ENCODE assay signal across 15 cellular contexts in the genomic region with DNA sequence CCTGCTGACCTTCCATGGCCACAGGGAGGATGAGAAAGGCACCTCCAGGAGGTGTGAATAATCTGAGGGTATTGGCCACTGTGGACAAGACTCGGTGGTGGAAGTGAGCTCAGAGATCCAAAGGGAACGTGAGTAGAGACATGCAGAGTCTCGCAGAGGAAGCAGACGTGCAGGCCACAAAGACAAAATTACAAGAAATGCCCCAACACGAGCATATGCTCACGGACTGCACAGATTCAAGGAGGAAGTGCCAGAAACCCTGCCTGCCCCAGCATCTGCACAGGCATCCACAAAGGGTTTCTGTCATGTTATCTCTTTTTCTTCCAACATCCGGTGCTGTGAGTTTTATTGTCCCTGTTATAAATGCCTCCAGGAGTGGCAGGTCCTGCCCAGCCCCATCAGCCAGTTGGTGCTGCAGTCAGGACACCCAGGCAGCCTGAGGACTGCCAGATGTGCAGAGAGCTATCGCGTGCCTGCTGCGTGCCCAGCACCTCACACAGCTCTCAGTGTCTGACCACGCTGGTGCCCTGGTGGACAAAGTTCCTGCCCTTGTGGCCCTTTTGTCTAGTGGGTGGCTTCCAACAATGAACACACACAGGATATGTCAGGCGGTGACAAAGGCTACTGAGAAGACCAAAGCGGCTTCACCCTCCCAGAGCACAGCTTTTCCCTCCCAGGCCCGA. TPM values are rescaled to one million over a fixed set of nuclear protein-coding genes. Genes with fewer than 3 reads are reported as not detected.
DNase-seq lines count a peak whose midpoint lies in the region; ATAC-seq and TF ChIP-seq lines count a peak whose summit lies in the region.
"Had no signal": no experiment of that assay in that cellular context is flagged by ENCODE, and none has a peak within 500 bp of the region (broad histone marks: within the 10 kb centered on the region; RNA-seq: fewer than 3 reads in every experiment).

No MANE protein-coding gene starts in this region.

- no peak overlapping the region for H3K4me3 Mint-ChIP-seq in HFFc6
- H3K4me3 Mint-ChIP-seq in activated T-helper 17 cell treated with anti-CD3 and anti-CD28 coated beads, Interleukin-2, amount 50 U/mL, for 72 hours, result peak overlapping the region; percentile 10
- H3K4me3 Mint-ChIP-seq: activated T-cell treated with anti-CD3 and anti-CD28 coated beads, Interleukin-2, amount 50 U/mL, for 4 hours had no signal

- no peaks in the 10 kb centered on the region for H3K9me3 ChIP-seq in BLaER1 treated with 17β-estradiol and CSF1 and Interleukin-3, amounts not matched to agents 10 nM and 100 nM (replicated peaks in 1 of 11)
- H3K9me3 ChIP-seq in mesenchymal stem cell (ENCODE audit: control insufficient read depth, low read length), result no peaks in the 10 kb centered on the region
- H3K9me3 ChIP-seq: testis had no signal

- no peak for TF ChIP-seq CTCF in HFFc6 (IDR thresholded peaks at IDR 0.05)

- H3K27me3 Mint-ChIP-seq in HFFc6 (ENCODE audit: insufficient read depth), result peaks cover under 1% of the 10 kb centered on the region
- no peaks in the 10 kb centered on the region for H3K27me3 Mint-ChIP-seq in activated T-helper 17 cell treated with anti-CD3 and anti-CD28 coated beads, Interleukin-2, amount 50 U/mL, for 72 hours

- peak overlapping the region; percentile 67 for H3K27ac Mint-ChIP-seq in HFFc6
- H3K27ac Mint-ChIP-seq in activated T-helper 17 cell treated with anti-CD3 and anti-CD28 coated beads, Interleukin-2, amount 50 U/mL, for 72 hours, result peak overlapping the region; percentile 62

- H3K14ac ChIP-seq in mesenchymal stem cell (ENCODE audit: low read length in 2 of 2), result no peak overlapping the region

- no peak overlapping the region for H4K8ac ChIP-seq in mesenchymal stem cell (ENCODE audit: low read length)

- H3K23ac ChIP-seq in mesenchymal stem cell (ENCODE audit: low read length in 2 of 2), result peak overlapping the region in 1 of 2 experiments; percentile 60

- H3K27me3 ChIP-seq in BLaER1 treated with 17β-estradiol and CSF1 and Interleukin-3, amounts not matched to agents 10 nM and 100 nM, result no peaks in the 10 kb centered on the region
- no peaks in the 10 kb centered on the region for H3K27me3 ChIP-seq in mesenchymal stem cell (ENCODE audit: control insufficient read depth in 1 of 2, insufficient read depth in 1 of 2, low read length in 2 of 2)
- H3K27me3 ChIP-seq: testis had no signal

- H2AFZ ChIP-seq in mesenchymal stem cell (ENCODE audit: low read depth, low read length), result no peak overlapping the region

- H3K4me2 ChIP-seq in BLaER1 treated with 17β-estradiol and CSF1 and Interleukin-3, amounts not matched to agents 10 nM and 100 nM, result peak overlapping the region; percentile 79 to 97 (median 93)
- no peak overlapping the region for H3K4me2 ChIP-seq in mesenchymal stem cell (ENCODE audit: low read length, poor library complexity, severe bottlenecking)

- no peak overlapping the region for H2AK5ac ChIP-seq in mesenchymal stem cell (ENCODE audit: low read length, severe bottlenecking)

- H2BK15ac ChIP-seq in mesenchymal stem cell (ENCODE audit: low read depth, poor library complexity, severe bottlenecking), result no peak overlapping the region

- H3K79me1 ChIP-seq in mesenchymal stem cell (replicated peaks; ENCODE audit: low read length, poor library complexity, severe bottlenecking), result peaks cover 2% of the 10 kb centered on the region

- 88% methylated on average over 14 of the region's 14 CpGs for WGBS in mesenchymal stem cell

- peak overlapping the region; percentile 41 to 74 (median 58); a peak in 20 of 22 replicates for H3K9ac ChIP-seq in BLaER1 treated with 17β-estradiol and CSF1 and Interleukin-3, amounts not matched to agents 10 nM and 100 nM
- no peak overlapping the region for H3K9ac ChIP-seq in mesenchymal stem cell (ENCODE audit: low read length)

- peaks cover 0 to 28% (median 9%) of the 10 kb centered on the region in 11 experiments; a peak in 12 of 22 replicates for H4K20me1 ChIP-seq in BLaER1 treated with 17β-estradiol and CSF1 and Interleukin-3, amounts not matched to agents 10 nM and 100 nM

- no peak overlapping the region for H2BK5ac ChIP-seq in mesenchymal stem cell (ENCODE audit: low read depth, low read length, poor library complexity, severe bottlenecking)

- peak overlapping the region; percentile 24 to 86 (median 71); a peak in 21 of 22 replicates for H3K27ac ChIP-seq in BLaER1 treated with 17β-estradiol and CSF1 and Interleukin-3, amounts not matched to agents 10 nM and 100 nM
- no peak overlapping the region for H3K27ac ChIP-seq in mesenchymal stem cell (ENCODE audit: low read length, poor library complexity, severe bottlenecking)
- H3K27ac ChIP-seq: testis had no signal

- ATAC-seq in activated T-helper 17 cell treated with anti-CD3 and anti-CD28 coated beads, Interleukin-2, amount 50 U/mL, for 72 hours (replicated peaks), result peak; percentile 31
- ATAC-seq in GM21619 (IDR thresholded peaks at IDR 0.05; ENCODE audit: unreplicated experiment), result no peak
- ATAC-seq: HCT116 had no signal

- H3K4me3 ChIP-seq in BLaER1 treated with 17β-estradiol and CSF1 and Interleukin-3, amounts not matched to agents 10 nM and 100 nM, result peak overlapping the region in 4 of 10 experiments; percentile 3 to 23 (median 14); a peak in 4 of 20 replicates
- H3K4me3 ChIP-seq in mesenchymal stem cell (ENCODE audit: insufficient read depth in 1 of 2, low read depth in 1 of 2, low read length in 2 of 2), result no peak overlapping the region
- H3K4me3 ChIP-seq: testis had no signal

- peak overlapping the region in 1 of 2 experiments; percentile 15 for H3K4ac ChIP-seq in mesenchymal stem cell (ENCODE audit: low read depth in 1 of 2, low read length in 2 of 2)

- H3K4me1 ChIP-seq in BLaER1 treated with 17β-estradiol and CSF1 and Interleukin-3, amounts not matched to agents 10 nM and 100 nM, result peaks cover 47 to 78% (median 54%) of the 10 kb centered on the region in 10 experiments
- H3K4me1 ChIP-seq in mesenchymal stem cell (ENCODE audit: control insufficient read depth, insufficient read depth, low read depth, low read length), result peaks cover 13% of the 10 kb centered on the region
- H3K4me1 ChIP-seq: testis had no signal

- H4K91ac ChIP-seq in mesenchymal stem cell (ENCODE audit: low read length), result peak overlapping the region; percentile 48

- peaks cover 41% of the 10 kb centered on the region for H3K4me1 Mint-ChIP-seq in HFFc6 (ENCODE audit: low read depth)
- H3K4me1 Mint-ChIP-seq in activated T-helper 17 cell treated with anti-CD3 and anti-CD28 coated beads, Interleukin-2, amount 50 U/mL, for 72 hours, result peaks cover 12% of the 10 kb centered on the region

- H3K9me3 Mint-ChIP-seq in HFFc6, result no peaks in the 10 kb centered on the region
- H3K9me3 Mint-ChIP-seq in activated T-helper 17 cell treated with anti-CD3 and anti-CD28 coated beads, Interleukin-2, amount 50 U/mL, for 72 hours, result no peaks in the 10 kb centered on the region
- H3K9me3 Mint-ChIP-seq: activated T-cell treated with anti-CD3 and anti-CD28 coated beads, Interleukin-2, amount 50 U/mL, for 4 hours had no signal

- H2BK120ac ChIP-seq in mesenchymal stem cell (ENCODE audit: low read depth, low read length), result no peak overlapping the region

- DNase-seq in HFFc6, result no peak
- no peak for DNase-seq in mesenchymal stem cell
- no peak for DNase-seq in iPS-NIHi7 (ENCODE audit: extremely low spot score)
- DNase-seq in NCI-H1048 (lab: John Stamatoyannopoulos, UW), result no peak
- DNase-seq in activated CD8-positive, alpha-beta memory T cell treated with anti-CD3 and anti-CD28 coated beads for 24 hours, result no peak
- DNase-seq: activated T-cell treated with anti-CD3 and anti-CD28 coated beads, Interleukin-2, amount 50 U/mL, for 4 hours; central memory CD4-positive, alpha-beta T cell; kidney; stimulated activated CD4-positive, alpha-beta T cell treated with anti-CD3 and anti-CD28 coated beads, Interleukin-2, amount 100 ng/mL, for 48 hours; SW 1271; testis had no signal

- H3K18ac ChIP-seq in mesenchymal stem cell (ENCODE audit: low read depth in 1 of 2, low read length in 2 of 2), result peak overlapping the region in 1 of 2 experiments; percentile 44

- H2BK12ac ChIP-seq in mesenchymal stem cell (ENCODE audit: low read length in 2 of 2), result peak overlapping the region; percentile 23 to 59

- H3K36me3 ChIP-seq in BLaER1 treated with 17β-estradiol and CSF1 and Interleukin-3, amounts not matched to agents 10 nM and 100 nM, result peaks cover 16 to 76% (median 62%) of the 10 kb centered on the region in 11 experiments
- peaks cover 34 to 42% of the 10 kb centered on the region in 2 experiments for H3K36me3 ChIP-seq in mesenchymal stem cell (ENCODE audit: control insufficient read depth in 1 of 2, insufficient read depth in 2 of 2, low read depth in 1 of 2, low read length in 2 of 2)

- peaks cover 11% of the 10 kb centered on the region; the same call in 1 of the 2 replicates for H3K36me3 Mint-ChIP-seq in HFFc6 (ENCODE audit: low read depth)
- H3K36me3 Mint-ChIP-seq in activated T-helper 17 cell treated with anti-CD3 and anti-CD28 coated beads, Interleukin-2, amount 50 U/mL, for 72 hours (ENCODE audit: low read depth), result peaks cover 70% of the 10 kb centered on the region

RNA-seq across cellular contexts. Expression of a gene that starts 34.0 kb away (rescaled TPM):
- total RNA-seq in HFFc6 (2021; fragmentation: NEBNext Ultra II Directional; extraction: Animal tissue kit (Norgen Biotek cat#: 25700)), result 10 to 100 TPM in 1 of 6 experiments, 1 to 10 TPM in 5; 7.2 to 10.7 (median 9.2) TPM
- total RNA-seq in activated T-helper 17 cell treated with anti-CD3 and anti-CD28 coated beads, Interleukin-2, amount 50 U/mL, for 72 hours, result 10 to 100 TPM in 1 of 2 donors, 1 to 10 TPM in 1; 8.4 to 18.2 TPM
- 2.3 TPM for polyA plus RNA-seq in mesenchymal stem cell (2013, experiment 1 of 2)
- 2.3 TPM for polyA plus RNA-seq in mesenchymal stem cell (2013, experiment 2 of 2)

RNA-seq across cellular contexts. Expression of a gene that starts 50.1 kb away (rescaled TPM):
- 1,000 to 10,000 TPM; 1,220 to 1,355 (median 1,285) TPM for total RNA-seq in HFFc6 (2021; fragmentation: NEBNext Ultra II Directional; extraction: Animal tissue kit (Norgen Biotek cat#: 25700))
- 1,000 to 10,000 TPM; 1,667 to 1,900 TPM for total RNA-seq in activated T-helper 17 cell treated with anti-CD3 and anti-CD28 coated beads, Interleukin-2, amount 50 U/mL, for 72 hours
- 1,727 TPM for polyA plus RNA-seq in mesenchymal stem cell (2013, experiment 1 of 2)
- 1,711 TPM for polyA plus RNA-seq in mesenchymal stem cell (2013, experiment 2 of 2)
